8 cellular contexts compared by ENCODE assay signal in genomic region chr11:14358729-14359439, GRCh38. TPM values are rescaled to one million over a fixed set of nuclear protein-coding genes. Genes with fewer than 3 reads are reported as not detected.
A peak's percentile ranks its signal among the peaks of the same experiment; 100 is the strongest.
DNase-seq lines count a peak whose midpoint lies in the region; ATAC-seq, FAIRE-seq and TF ChIP-seq lines count a peak whose summit lies in the region.

RRAS2 (minus strand) TSS chr11:14359183; CDS start chr11:14358870, 313 bp downstream.

- no peaks in the 10 kb centered on the region for H3K9me3 ChIP-seq in CD4-positive, alpha-beta T cell (ENCODE audit: control insufficient read depth, low read length)
- H3K9me3 ChIP-seq in neural progenitor cell (ENCODE audit: low read depth): no peaks in the 10 kb centered on the region
- no peaks in the 10 kb centered on the region for H3K9me3 ChIP-seq in stomach smooth muscle (ENCODE audit: control insufficient read depth in 2 of 2, low read length in 2 of 2)

- CTCF ChIA-PET in CD4-positive, alpha-beta T cell (lab: Charles Lee): interaction anchor here (0.6 kb wide), 1 partner anchor 96 kb away, joined by 3 read pairs; no protein-coding TSS in a partner anchor

- peak; percentile 65 to 80 (median 68) for DNase-seq in CD4-positive, alpha-beta T cell
- DNase-seq in GM19240 (ENCODE audit: insufficient read length, low spot score): peak; percentile 62
- peak; percentile 38 for DNase-seq in RCC 7860 (ENCODE audit: low spot score)
- peak; percentile 74 for DNase-seq in activated T-helper 2 cell treated with anti-CD3 and anti-CD28 coated beads, Interferon-gamma antibody, Interleukin-2, Interleukin-4, amounts not matched to agents 10 μg/mL and 5 μg/mL and 100 μg/mL, durations not matched to agents 14 hours and 24 hours and 36 hours (ENCODE audit: low spot score)
- DNase-seq in fibroblast of the aortic adventitia (ENCODE audit: low read depth): peak; percentile 56
- peak; percentile 94 for DNase-seq in neural progenitor cell (ENCODE audit: low spot score)

- peaks cover 30% of the 10 kb centered on the region for H3K4me1 Mint-ChIP-seq in CD4-positive, alpha-beta T cell (ENCODE audit: low read depth)
- peaks cover 42% of the 10 kb centered on the region for H3K4me1 Mint-ChIP-seq in activated T-helper 2 cell treated with anti-CD3 and anti-CD28 coated beads, Interferon-gamma antibody, Interleukin-2, Interleukin-4, amounts not matched to agents 10 μg/mL and 5 μg/mL and 100 μg/mL, durations not matched to agents 14 hours and 24 hours and 36 hours (ENCODE audit: low read depth)
- peaks cover 17% of the 10 kb centered on the region for H3K4me1 Mint-ChIP-seq in neural progenitor cell

- peaks cover 11% of the 10 kb centered on the region for H3K4me1 ChIP-seq in neural progenitor cell
- peaks cover 6% of the 10 kb centered on the region for H3K4me1 ChIP-seq in stomach smooth muscle (ENCODE audit: control insufficient read depth, insufficient read depth, low read length)

- peaks cover 5% of the 10 kb centered on the region for H3K36me3 Mint-ChIP-seq in CD4-positive, alpha-beta T cell (ENCODE audit: low read depth)
- peaks cover 19% of the 10 kb centered on the region for H3K36me3 Mint-ChIP-seq in activated T-helper 2 cell treated with anti-CD3 and anti-CD28 coated beads, Interferon-gamma antibody, Interleukin-2, Interleukin-4, amounts not matched to agents 10 μg/mL and 5 μg/mL and 100 μg/mL, durations not matched to agents 14 hours and 24 hours and 36 hours (ENCODE audit: low read depth)
- H3K36me3 Mint-ChIP-seq in neural progenitor cell: peaks cover 2% of the 10 kb centered on the region

- H3K9me3 Mint-ChIP-seq in CD4-positive, alpha-beta T cell: no peaks in the 10 kb centered on the region
- H3K9me3 Mint-ChIP-seq in activated T-helper 2 cell treated with anti-CD3 and anti-CD28 coated beads, Interferon-gamma antibody, Interleukin-2, Interleukin-4, amounts not matched to agents 10 μg/mL and 5 μg/mL and 100 μg/mL, durations not matched to agents 14 hours and 24 hours and 36 hours: no peaks in the 10 kb centered on the region
- H3K9me3 Mint-ChIP-seq in neural progenitor cell: no peaks in the 10 kb centered on the region

- FAIRE-seq in RCC 7860 (lab: Jason Lieb, UNC): no peak

- peaks cover 12% of the 10 kb centered on the region for H3F3A ChIP-seq in neural progenitor cell (ENCODE audit: low read depth)

- no peaks in the 10 kb centered on the region for H3K27me3 Mint-ChIP-seq in CD4-positive, alpha-beta T cell
- peaks cover 14% of the 10 kb centered on the region for H3K27me3 Mint-ChIP-seq in activated T-helper 2 cell treated with anti-CD3 and anti-CD28 coated beads, Interferon-gamma antibody, Interleukin-2, Interleukin-4, amounts not matched to agents 10 μg/mL and 5 μg/mL and 100 μg/mL, durations not matched to agents 14 hours and 24 hours and 36 hours (ENCODE audit: low read depth)
- peaks cover 6% of the 10 kb centered on the region for H3K27me3 Mint-ChIP-seq in neural progenitor cell (ENCODE audit: insufficient read depth, low read depth)

- H3K4me3 Mint-ChIP-seq in CD4-positive, alpha-beta T cell: peak within 1 kb of the TSS; percentile 92
- H3K4me3 Mint-ChIP-seq in activated T-helper 2 cell treated with anti-CD3 and anti-CD28 coated beads, Interferon-gamma antibody, Interleukin-2, Interleukin-4, amounts not matched to agents 10 μg/mL and 5 μg/mL and 100 μg/mL, durations not matched to agents 14 hours and 24 hours and 36 hours (ENCODE audit: low read depth): peak within 1 kb of the TSS; percentile 95
- H3K4me3 Mint-ChIP-seq in neural progenitor cell: peak within 1 kb of the TSS; percentile 100

- H3K4me2 ChIP-seq in neural progenitor cell: peak within 1 kb of the TSS; percentile 94

- no peaks in the 10 kb centered on the region for H3K36me3 ChIP-seq in neural progenitor cell
- no peaks in the 10 kb centered on the region for H3K36me3 ChIP-seq in stomach smooth muscle (ENCODE audit: control insufficient read depth in 2 of 2, insufficient read depth in 2 of 2, low read length in 2 of 2)

- H3K9ac ChIP-seq in neural progenitor cell (peak within 1 kb of the TSS; percentile 80), stomach smooth muscle (ENCODE audit: low read length in 2 of 2) (peak within 1 kb of the TSS; percentile 73)

- peaks cover 41% of the 10 kb centered on the region for H4K20me1 ChIP-seq in neural progenitor cell (ENCODE audit: low read depth)

- no peaks in the 10 kb centered on the region for H3K27me3 ChIP-seq in CD4-positive, alpha-beta T cell (ENCODE audit: control insufficient read depth, insufficient read depth, low read length)
- peaks cover 6% of the 10 kb centered on the region for H3K27me3 ChIP-seq in neural progenitor cell
- no peaks in the 10 kb centered on the region for H3K27me3 ChIP-seq in stomach smooth muscle (ENCODE audit: control insufficient read depth in 1 of 2, insufficient read depth in 2 of 2, low read length in 2 of 2)

- H3K79me2 ChIP-seq in neural progenitor cell (ENCODE audit: low read depth): peaks cover 45% of the 10 kb centered on the region

- peak within 1 kb of the TSS; percentile 75 for H3K27ac Mint-ChIP-seq in CD4-positive, alpha-beta T cell
- peak within 1 kb of the TSS; percentile 94 for H3K27ac Mint-ChIP-seq in activated T-helper 2 cell treated with anti-CD3 and anti-CD28 coated beads, Interferon-gamma antibody, Interleukin-2, Interleukin-4, amounts not matched to agents 10 μg/mL and 5 μg/mL and 100 μg/mL, durations not matched to agents 14 hours and 24 hours and 36 hours
- H3K27ac Mint-ChIP-seq in neural progenitor cell: peak within 1 kb of the TSS; percentile 92

- intact Hi-C loops in CD4-positive, alpha-beta T cell (cut with DNase I, micrococcal nuclease): loop anchor here (5.0 to 10.0 kb wide), 3 partner anchors 52 to 692 kb away; partner anchors contain the start of genes CYP2R1 (in 1 of the 2) and FAR1 (in 1 of the 2)
- intact Hi-C loops in activated T-helper 2 cell treated with anti-CD3 and anti-CD28 coated beads, Interferon-gamma antibody, Interleukin-2, Interleukin-4, amounts not matched to agents 10 μg/mL and 5 μg/mL and 100 μg/mL, durations not matched to agents 14 hours and 24 hours and 36 hours (cut with micrococcal nuclease): loop anchor here (1.0 to 5.0 kb wide), 4 partner anchors 16 to 58 kb away; no protein-coding TSS in a partner anchor

- H3K4me3 ChIP-seq in fibroblast of the aortic adventitia (ENCODE audit: low read depth, low read length) (peak within 1 kb of the TSS; percentile 80), neural progenitor cell (peak within 1 kb of the TSS; percentile 97), stomach smooth muscle (ENCODE audit: low read length in 2 of 2) (peak within 1 kb of the TSS; percentile 76 to 78)

- ATAC-seq in CD4-positive, alpha-beta T cell (ENCODE audit: poor library complexity): peak; percentile 95
- ATAC-seq in HG03457 (IDR thresholded peaks at IDR 0.05; ENCODE audit: unreplicated experiment): peak; percentile 87

- POLR2A ChIA-PET in CD4-positive, alpha-beta T cell (lab: Charles Lee): interaction anchor here (0.8 to 1.6 kb wide), 3 partner anchors 17 to 97 kb away, joined by 3 to 7 read pairs (median 3); no protein-coding TSS in a partner anchor

- peak within 1 kb of the TSS; percentile 81 for H2AFZ ChIP-seq in neural progenitor cell (replicated peaks)

- no peak within 1 kb of the TSS for H3K27ac ChIP-seq in CD4-positive, alpha-beta T cell (ENCODE audit: low read depth, low read length)
- H3K27ac ChIP-seq in neural progenitor cell (peak within 1 kb of the TSS; percentile 88), stomach smooth muscle (ENCODE audit: low read length) (no peak within 1 kb of the TSS)

- TF ChIP-seq CTCF in CD4-positive, alpha-beta T cell (IDR thresholded peaks at IDR 0.05): no peak
- TF ChIP-seq CTCF in fibroblast of the aortic adventitia (IDR thresholded peaks at IDR 0.05; ENCODE audit: insufficient read depth, low read length) (no peak), neural progenitor cell (IDR thresholded peaks at IDR 0.05) (no peak)

RNA-seq across cellular contexts. Expression of gene RRAS2, which starts in this region (rescaled TPM):
- total RNA-seq in CD4-positive, alpha-beta T cell: 10 to 100 TPM; 20.7 to 21.2 TPM
- 64.4 and 65.2 TPM in 2 replicates for total RNA-seq in activated T-helper 2 cell treated with anti-CD3 and anti-CD28 coated beads, Interferon-gamma antibody, Interleukin-2, Interleukin-4, amounts not matched to agents 10 μg/mL and 5 μg/mL and 100 μg/mL, durations not matched to agents 14 hours and 24 hours and 36 hours
- total RNA-seq in fibroblast of the aortic adventitia (ENCODE audit: low replicate concordance) (83.0 and 95.6 TPM in 2 replicates), neural progenitor cell (ENCODE audit: low replicate concordance) (87.4 and 129 TPM in 2 replicates)

Comparison
In these comparisons a context has a peak if more than half of its experiments do, and no peak if none do; other contexts are left out.
1. DNase-seq: peak in every context shown above with its lines; median percentile 94 in neural progenitor cell; 74 in activated T-helper 2 cell treated with anti-CD3 and anti-CD28 coated beads, Interferon-gamma antibody, Interleukin-2, Interleukin-4, amounts not matched to agents 10 μg/mL and 5 μg/mL and 100 μg/mL, durations not matched to agents 14 hours and 24 hours and 36 hours; 68 in CD4-positive, alpha-beta T cell; 62 in GM19240; 56 in fibroblast of the aortic adventitia; 38 in RCC 7860.